In the genomic region with DNA sequence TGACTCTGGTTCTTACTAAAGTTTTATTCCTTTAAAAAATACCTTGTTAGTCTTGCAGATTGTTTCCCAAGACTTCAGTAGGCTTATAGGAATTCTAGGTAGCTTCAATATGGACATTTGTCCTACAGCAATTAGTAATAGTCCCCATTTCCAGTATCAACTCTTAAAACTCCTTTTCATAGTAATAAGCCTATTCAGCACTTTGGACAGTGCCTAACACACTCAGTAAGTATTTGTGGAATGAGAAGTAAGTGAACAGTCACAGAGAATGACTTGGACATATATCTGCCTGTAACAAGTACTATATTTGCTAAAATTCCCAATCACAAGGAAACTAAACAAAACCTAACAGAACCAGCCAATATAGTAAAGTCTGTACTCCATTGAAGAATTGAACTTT, we compare ENCODE assay signal across 19 cellular contexts.
"Had no signal": no experiment of that assay in that cellular context is flagged by ENCODE, and none has a peak within 500 bp of the region (broad histone marks: within the 10 kb centered on the region; RNA-seq: fewer than 3 reads in every experiment).

No MANE protein-coding gene starts in this region.

- H3K36me3 ChIP-seq: left lung, neutrophil, tibial nerve, uterus had no signal

- H3K4me3 ChIP-seq: left lung, mucosa of descending colon, skin epidermis, tibial nerve, uterus had no signal

- H3K27me3 ChIP-seq: left lung, neutrophil, tibial nerve, uterus had no signal

- H3K4me1 ChIP-seq: left lung, tibial nerve, uterus had no signal

- DNase-seq: activated CD4-positive, alpha-beta T cell treated with anti-CD3 and anti-CD28 coated beads for 4 hours; activated CD8-positive, alpha-beta memory T cell treated with anti-CD3 and anti-CD28 coated beads, Interleukin-2, amount 50 U/mL, for 4 hours; activated CD8-positive, alpha-beta T cell treated with anti-CD3 and anti-CD28 coated beads, Interleukin-2, amount 10 ng/mL, durations not matched to agents 7 days and 5 days; activated effector memory CD4-positive, alpha-beta T cell treated with anti-CD3 and anti-CD28 coated beads, Interleukin-2, amount 50 U/mL, for 16 hours; activated T-cell treated with anti-CD3 and anti-CD28 coated beads, Interleukin-2, amount 50 U/mL, for 48 hours; dermis blood vessel endothelial cell; effector memory CD8-positive, alpha-beta T cell; mucosa of descending colon; naive thymus-derived CD4-positive, alpha-beta T cell; retina; stimulated activated CD4-positive, alpha-beta T cell treated with anti-CD3 and anti-CD28 coated beads, Interleukin-4, amount 100 ng/mL, for 24 hours; stimulated activated naive CD4-positive, alpha-beta T cell; T-helper 2 cell; uterus had no signal

- H3K9me3 ChIP-seq: mucosa of descending colon, neutrophil, tibial nerve had no signal

- H3K27ac ChIP-seq: left lung, neutrophil, skin epidermis, tibial nerve, uterus had no signal

- ATAC-seq: activated CD8-positive, alpha-beta T cell treated with anti-CD3 and anti-CD28 coated beads, Interleukin-2, amount 10 ng/mL, durations not matched to agents 7 days and 5 days; effector memory CD8-positive, alpha-beta T cell; left lung; mucosa of descending colon; naive thymus-derived CD4-positive, alpha-beta T cell; WTC11 had no signal
